In the genomic region with DNA sequence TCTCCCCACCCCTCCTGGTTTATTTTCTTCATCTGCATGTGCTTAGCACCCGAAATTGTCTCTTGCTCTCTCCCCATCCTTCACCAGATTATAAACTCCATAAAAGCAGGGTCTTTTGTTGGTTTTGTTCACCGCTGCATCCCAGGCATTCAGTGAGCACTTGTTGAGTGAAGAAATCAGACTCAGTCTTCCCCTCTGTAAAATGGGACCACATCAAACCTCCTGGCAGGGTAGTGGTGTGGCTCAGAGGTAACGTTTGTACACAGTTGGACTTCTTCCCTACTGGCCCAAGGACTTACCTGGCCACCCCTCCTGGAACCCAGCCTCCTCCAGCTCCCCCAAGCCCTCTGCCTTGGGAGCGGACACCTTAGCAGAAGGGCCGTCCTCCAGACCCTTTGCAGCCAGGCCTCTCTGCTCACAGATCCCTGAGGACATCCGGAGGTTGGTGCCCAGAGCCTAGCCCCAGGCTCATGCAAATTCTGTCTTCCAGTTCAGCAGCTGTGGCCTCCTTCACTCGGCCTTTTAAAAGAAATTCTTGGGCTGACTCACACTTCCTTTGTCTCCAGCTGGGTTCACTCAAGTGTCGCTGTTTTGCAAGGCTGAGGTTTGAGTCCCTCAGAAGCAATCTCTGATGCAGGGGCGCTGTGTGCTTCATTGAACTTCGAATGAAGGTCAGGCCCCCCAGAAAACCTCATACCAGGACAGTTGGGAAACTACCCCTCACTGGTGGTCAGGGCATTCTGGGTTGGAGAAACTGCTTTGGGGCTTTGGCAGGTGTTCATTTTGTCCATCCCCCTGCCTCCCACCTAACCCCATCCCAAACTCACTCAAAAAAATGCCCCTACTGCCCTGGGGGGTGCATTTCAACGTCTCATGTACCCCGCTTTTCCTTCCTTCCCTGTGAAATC, we compare ENCODE assay signal across 1 cellular context.
TF ChIP-seq lines count a peak whose summit lies in the region.

No MANE protein-coding gene starts in this region.

TF ChIP-seq in WTC11, 78 proteins besides CTCF, POLR2A, EP300 and RAD21 (continued from another document):
- TF ChIP-seq, protein P1, sequence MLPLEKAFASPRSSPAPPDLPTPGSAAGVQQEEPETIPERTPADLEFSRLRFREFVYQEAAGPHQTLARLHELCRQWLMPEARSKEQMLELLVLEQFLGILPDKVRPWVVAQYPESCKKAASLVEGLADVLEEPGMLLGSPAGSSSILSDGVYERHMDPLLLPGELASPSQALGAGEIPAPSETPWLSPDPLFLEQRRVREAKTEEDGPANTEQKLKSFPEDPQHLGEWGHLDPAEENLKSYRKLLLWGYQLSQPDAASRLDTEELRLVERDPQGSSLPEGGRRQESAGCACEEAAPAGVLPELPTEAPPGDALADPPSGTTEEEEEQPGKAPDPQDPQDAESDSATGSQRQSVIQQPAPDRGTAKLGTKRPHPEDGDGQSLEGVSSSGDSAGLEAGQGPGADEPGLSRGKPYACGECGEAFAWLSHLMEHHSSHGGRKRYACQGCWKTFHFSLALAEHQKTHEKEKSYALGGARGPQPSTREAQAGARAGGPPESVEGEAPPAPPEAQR (CRISPR knock-in tag; IDR thresholded peaks at IDR 0.05), result no peak
- TF ChIP-seq CBFB (CRISPR knock-in tag; IDR thresholded peaks at IDR 0.05; ENCODE audit: low read depth) (0 out of 2 replicates have a peak, but pooled peaks have one; percentile 60), USF1 (CRISPR knock-in tag; IDR thresholded peaks at IDR 0.05) (0 out of 2 replicates have a peak, but pooled peaks have one; percentile 18), ZNF121 (CRISPR knock-in tag; IDR thresholded peaks at IDR 0.05) (peak; percentile 98), FOXJ3 (CRISPR knock-in tag; IDR thresholded peaks at IDR 0.05; ENCODE audit: borderline replicate concordance) (no peak), TP53 (CRISPR knock-in tag; IDR thresholded peaks at IDR 0.05) (no peak), ZNF416 (CRISPR knock-in tag; IDR thresholded peaks at IDR 0.05) (no peak)
- TF ChIP-seq, protein P2, sequence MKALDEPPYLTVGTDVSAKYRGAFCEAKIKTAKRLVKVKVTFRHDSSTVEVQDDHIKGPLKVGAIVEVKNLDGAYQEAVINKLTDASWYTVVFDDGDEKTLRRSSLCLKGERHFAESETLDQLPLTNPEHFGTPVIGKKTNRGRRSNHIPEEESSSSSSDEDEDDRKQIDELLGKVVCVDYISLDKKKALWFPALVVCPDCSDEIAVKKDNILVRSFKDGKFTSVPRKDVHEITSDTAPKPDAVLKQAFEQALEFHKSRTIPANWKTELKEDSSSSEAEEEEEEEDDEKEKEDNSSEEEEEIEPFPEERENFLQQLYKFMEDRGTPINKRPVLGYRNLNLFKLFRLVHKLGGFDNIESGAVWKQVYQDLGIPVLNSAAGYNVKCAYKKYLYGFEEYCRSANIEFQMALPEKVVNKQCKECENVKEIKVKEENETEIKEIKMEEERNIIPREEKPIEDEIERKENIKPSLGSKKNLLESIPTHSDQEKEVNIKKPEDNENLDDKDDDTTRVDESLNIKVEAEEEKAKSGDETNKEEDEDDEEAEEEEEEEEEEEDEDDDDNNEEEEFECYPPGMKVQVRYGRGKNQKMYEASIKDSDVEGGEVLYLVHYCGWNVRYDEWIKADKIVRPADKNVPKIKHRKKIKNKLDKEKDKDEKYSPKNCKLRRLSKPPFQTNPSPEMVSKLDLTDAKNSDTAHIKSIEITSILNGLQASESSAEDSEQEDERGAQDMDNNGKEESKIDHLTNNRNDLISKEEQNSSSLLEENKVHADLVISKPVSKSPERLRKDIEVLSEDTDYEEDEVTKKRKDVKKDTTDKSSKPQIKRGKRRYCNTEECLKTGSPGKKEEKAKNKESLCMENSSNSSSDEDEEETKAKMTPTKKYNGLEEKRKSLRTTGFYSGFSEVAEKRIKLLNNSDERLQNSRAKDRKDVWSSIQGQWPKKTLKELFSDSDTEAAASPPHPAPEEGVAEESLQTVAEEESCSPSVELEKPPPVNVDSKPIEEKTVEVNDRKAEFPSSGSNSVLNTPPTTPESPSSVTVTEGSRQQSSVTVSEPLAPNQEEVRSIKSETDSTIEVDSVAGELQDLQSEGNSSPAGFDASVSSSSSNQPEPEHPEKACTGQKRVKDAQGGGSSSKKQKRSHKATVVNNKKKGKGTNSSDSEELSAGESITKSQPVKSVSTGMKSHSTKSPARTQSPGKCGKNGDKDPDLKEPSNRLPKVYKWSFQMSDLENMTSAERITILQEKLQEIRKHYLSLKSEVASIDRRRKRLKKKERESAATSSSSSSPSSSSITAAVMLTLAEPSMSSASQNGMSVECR (CRISPR knock-in tag; IDR thresholded peaks at IDR 0.05; ENCODE audit: borderline replicate concordance), result no peak
